In genomic region chr14:51283402-51283825, GRCh38 we compare ENCODE assay signal across 8 cellular contexts. TPM values are rescaled to one million over a fixed set of nuclear protein-coding genes. Genes with fewer than 3 reads are reported as not detected.
A peak's percentile ranks its signal among the peaks of the same experiment; 100 is the strongest.
DNase-seq lines count a peak whose midpoint lies in the region; ATAC-seq and TF ChIP-seq lines count a peak whose summit lies in the region.

No MANE protein-coding gene starts in this region.

- H3K9me3 ChIP-seq in GM23248 (ENCODE audit: low read depth) (no peaks in the 10 kb centered on the region), WERI-Rb-1 (ENCODE audit: severe bottlenecking) (no peaks in the 10 kb centered on the region)

- 25 to 26% methylated on average over 3 of the region's 3 CpGs for WGBS in GM23248 (ENCODE audit: low coverage in 1 of 2, low lambda C conversion rate in 2 of 2, missing lambda C conversion rate in 2 of 2), 2 experiments

- peak; percentile 95 for ATAC-seq in Right ventricle myocardium superior (ENCODE audit: poor library complexity)

- H2AFZ ChIP-seq in GM23248: peak overlapping the region; percentile 9; the same call in 1 of the 2 replicates

- H4K20me1 ChIP-seq in GM23248 (ENCODE audit: insufficient read depth): no peaks in the 10 kb centered on the region

- H3K27me3 ChIP-seq in GM23248 (replicated peaks; ENCODE audit: insufficient read depth) (no peaks in the 10 kb centered on the region), WERI-Rb-1 (ENCODE audit: insufficient read depth, low read depth, severe bottlenecking) (no peaks in the 10 kb centered on the region)

- peak; percentile 92 for DNase-seq in AG10803 (ENCODE audit: low read depth)
- peak; percentile 95 for DNase-seq in GM23248
- DNase-seq in NCI-H2107 treated with DMSO at 0.1 percent for 48 hours (lab: John Stamatoyannopoulos, UW; ENCODE audit: unreplicated experiment): peak; percentile 75
- peak; percentile 11 for DNase-seq in WERI-Rb-1
- DNase-seq in Right ventricle myocardium superior: no peak
- DNase-seq in putamen (ENCODE audit: low spot score): peak; percentile 61
- DNase-seq in GOT3 (lab: John Stamatoyannopoulos, UW): no peak
- DNase-seq in activated naive CD4-positive, alpha-beta T cell treated with anti-CD3 and anti-CD28 coated beads, Interleukin-2, amount 50 U/mL, for 16 hours: no peak

- H3K79me2 ChIP-seq in GM23248 (ENCODE audit: insufficient read depth): peaks cover 29% of the 10 kb centered on the region

- no peaks in the 10 kb centered on the region for H3K9me2 ChIP-seq in GM23248 (ENCODE audit: insufficient read depth)

- H3K27ac ChIP-seq in GM23248 (peak overlapping the region; percentile 58), WERI-Rb-1 (no peak overlapping the region)

- H3F3A ChIP-seq in GM23248 (ENCODE audit: insufficient read depth): peaks cover 22% of the 10 kb centered on the region; the same call in 1 of the 2 replicates

- peaks cover 13% of the 10 kb centered on the region for H3K4me1 ChIP-seq in GM23248 (ENCODE audit: insufficient read depth)

- peak overlapping the region; percentile 24 for H3K9ac ChIP-seq in GM23248

- intact Hi-C loops in Right ventricle myocardium superior (cut with DNase I): loop anchor here (2.0 to 5.0 kb wide), 2 partner anchors 369 to 493 kb away; partner anchors contain the start of gene FRMD6

- H3K4me3 ChIP-seq in AG10803 (ENCODE audit: low read length) (no peak overlapping the region), GM23248 (no peak overlapping the region), WERI-Rb-1 (ENCODE audit: low read depth, low read length) (no peak overlapping the region)

- H3K4me2 ChIP-seq in GM23248 (ENCODE audit: unreplicated experiment): peak overlapping the region; percentile 12

- TF ChIP-seq CTCF in AG10803 (conservative IDR thresholded peaks at IDR 0.05; ENCODE audit: low read length): peak; percentile 87
- peak; percentile 45 for TF ChIP-seq CTCF in WERI-Rb-1 (IDR thresholded peaks at IDR 0.05; ENCODE audit: low read depth, low read length)

- H3K36me3 ChIP-seq in GM23248 (ENCODE audit: low read depth) (no peaks in the 10 kb centered on the region), WERI-Rb-1 (no peaks in the 10 kb centered on the region)

- in situ Hi-C loops in GM23248 (cut with MboI): loop anchor here (5.0 to 10.0 kb wide), 2 partner anchors 371 to 494 kb away; partner anchors contain the start of gene FRMD6

RNA-seq across cellular contexts. Expression of gene TMX1, which starts 43.4 kb away (rescaled TPM):
- 54.8 and 55.8 TPM in 2 replicates for total RNA-seq in GM23248 (2014; rRNA removed; shearing (Covaris generic))
- 67.9 and 74.1 TPM in 2 replicates for polyA plus RNA-seq in GM23248 (2016; fragmentation: Nextera tagmentation; extraction: Ambion mirVana)
- total RNA-seq in Right ventricle myocardium superior: 6.8 TPM

Comparison
In these comparisons a context has a peak if more than half of its experiments do, and no peak if none do; other contexts are left out.
1. DNase-seq: peak in AG10803 (single experiment), GM23248 (single experiment), NCI-H2107 treated with DMSO at 0.1 percent for 48 hours (single experiment), WERI-Rb-1 (single experiment) and putamen (single experiment); none in Right ventricle myocardium superior (single experiment), GOT3 (single experiment) and activated naive CD4-positive, alpha-beta T cell treated with anti-CD3 and anti-CD28 coated beads, Interleukin-2, amount 50 U/mL, for 16 hours (single experiment).